8 cellular contexts compared by ENCODE assay signal in the genomic region with DNA sequence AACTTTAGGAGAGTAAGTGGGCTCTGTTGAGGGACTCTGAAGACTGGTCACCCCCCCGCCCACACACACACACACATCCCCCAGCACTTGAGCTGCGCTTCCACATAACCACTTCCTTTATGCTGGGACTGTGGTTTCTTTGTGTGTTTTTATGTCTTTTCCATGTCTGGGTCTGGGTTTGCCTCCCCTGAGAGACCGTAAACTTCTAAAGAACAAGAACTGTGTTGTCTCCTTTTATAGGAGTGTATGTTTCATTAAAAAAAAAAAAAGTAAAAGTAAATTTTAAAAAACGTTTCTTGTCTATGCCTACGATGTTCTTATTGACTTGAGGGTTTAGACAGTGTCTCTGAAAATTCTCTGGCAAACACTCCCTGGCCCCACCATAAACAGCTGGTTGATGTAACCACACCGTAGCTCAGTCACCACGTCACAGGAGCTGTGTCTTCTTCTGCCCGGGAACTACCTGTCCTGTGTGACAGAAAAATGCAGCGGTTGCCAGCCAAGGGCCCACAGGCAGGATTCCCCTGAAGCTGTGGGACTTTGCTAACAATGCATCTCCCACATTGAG.
DNase-seq lines count a peak whose midpoint lies in the region; ATAC-seq and TF ChIP-seq lines count a peak whose summit lies in the region.

No MANE protein-coding gene starts in this region.

- DNase-seq in AG10803 (ENCODE audit: low read depth) (peak; percentile 48), trophoblast cell (no peak), HuH-7.5 (ENCODE audit: low spot score) (no peak)
- DNase-seq in activated T-helper 1 cell treated with anti-CD3 and anti-CD28 coated beads, Interleukin-12 subunit alpha, Interleukin-12 subunit beta, Interleukin-2, Interleukin-4 antibody, amounts not matched to agents 30 ng/mL and 10 ng/mL and 1 ng/mL, durations not matched to agents 14 hours and 24 hours and 36 hours (ENCODE audit: low spot score): no peak
- DNase-seq in natural killer cell treated with Interleukin-12 subunit alpha and Interleukin-12 subunit beta and Interleukin-15 and Interleukin-18, amount 100 ng/mL, for 72 hours (ENCODE audit: low spot score): no peak
- no peak for DNase-seq in activated effector memory CD4-positive, alpha-beta T cell treated with anti-CD3 and anti-CD28 coated beads, Interleukin-2, amount 50 U/mL, for 16 hours

- no peak overlapping the region for H3K27ac ChIP-seq in trophoblast cell (ENCODE audit: low read depth, low read length)

- H3K4me3 Mint-ChIP-seq in activated T-helper 1 cell treated with anti-CD3 and anti-CD28 coated beads, Interleukin-12 subunit alpha, Interleukin-12 subunit beta, Interleukin-2, Interleukin-4 antibody, amounts not matched to agents 30 ng/mL and 10 ng/mL and 1 ng/mL, durations not matched to agents 14 hours and 24 hours and 36 hours: peak overlapping the region; percentile 35
- H3K4me3 Mint-ChIP-seq in natural killer cell treated with Interleukin-12 subunit alpha and Interleukin-12 subunit beta and Interleukin-15 and Interleukin-18, amount 100 ng/mL, for 72 hours: no peak overlapping the region

- WGBS in trophoblast cell (ENCODE audit: extremely low coverage, insufficient coverage, insufficient read length): no CpG with 5 or more reads among the region's 9 CpGs

- no peaks in the 10 kb centered on the region for H3K9me3 Mint-ChIP-seq in activated T-helper 1 cell treated with anti-CD3 and anti-CD28 coated beads, Interleukin-12 subunit alpha, Interleukin-12 subunit beta, Interleukin-2, Interleukin-4 antibody, amounts not matched to agents 30 ng/mL and 10 ng/mL and 1 ng/mL, durations not matched to agents 14 hours and 24 hours and 36 hours
- H3K9me3 Mint-ChIP-seq in natural killer cell treated with Interleukin-12 subunit alpha and Interleukin-12 subunit beta and Interleukin-15 and Interleukin-18, amount 100 ng/mL, for 72 hours: no peaks in the 10 kb centered on the region

- ATAC-seq in GM19025 (IDR thresholded peaks at IDR 0.05; ENCODE audit: low read depth, unreplicated experiment) (peak; percentile 42), HG03469 (IDR thresholded peaks at IDR 0.05; ENCODE audit: unreplicated experiment) (peak; percentile 37)
- no peak for ATAC-seq in natural killer cell treated with Interleukin-12 subunit alpha and Interleukin-12 subunit beta and Interleukin-15 and Interleukin-18, amount 100 ng/mL, for 72 hours

- peaks cover 3% of the 10 kb centered on the region in 2 experiments for H3K36me3 ChIP-seq in trophoblast cell (ENCODE audit: control insufficient read depth in 1 of 2, insufficient read depth in 2 of 2, low read length in 2 of 2)

- peaks cover 12% of the 10 kb centered on the region for H3K27me3 Mint-ChIP-seq in activated T-helper 1 cell treated with anti-CD3 and anti-CD28 coated beads, Interleukin-12 subunit alpha, Interleukin-12 subunit beta, Interleukin-2, Interleukin-4 antibody, amounts not matched to agents 30 ng/mL and 10 ng/mL and 1 ng/mL, durations not matched to agents 14 hours and 24 hours and 36 hours (ENCODE audit: insufficient read depth)
- peaks cover 17 to 40% of the 10 kb centered on the region in 2 donors for H3K27me3 Mint-ChIP-seq in natural killer cell treated with Interleukin-12 subunit alpha and Interleukin-12 subunit beta and Interleukin-15 and Interleukin-18, amount 100 ng/mL, for 72 hours

- no peak for TF ChIP-seq CTCF in AG10803 (conservative IDR thresholded peaks at IDR 0.05; ENCODE audit: low read length)

- H3K36me3 Mint-ChIP-seq in activated T-helper 1 cell treated with anti-CD3 and anti-CD28 coated beads, Interleukin-12 subunit alpha, Interleukin-12 subunit beta, Interleukin-2, Interleukin-4 antibody, amounts not matched to agents 30 ng/mL and 10 ng/mL and 1 ng/mL, durations not matched to agents 14 hours and 24 hours and 36 hours (ENCODE audit: low read depth): no peaks in the 10 kb centered on the region
- no peaks in the 10 kb centered on the region for H3K36me3 Mint-ChIP-seq in natural killer cell treated with Interleukin-12 subunit alpha and Interleukin-12 subunit beta and Interleukin-15 and Interleukin-18, amount 100 ng/mL, for 72 hours

- no peak overlapping the region for H3K14ac ChIP-seq in trophoblast cell (ENCODE audit: low read length)

- no peak overlapping the region for H3K4ac ChIP-seq in trophoblast cell (ENCODE audit: low read depth, low read length)

- H3K23ac ChIP-seq in trophoblast cell (ENCODE audit: low read length): no peak overlapping the region

- intact Hi-C loops in activated T-helper 1 cell treated with anti-CD3 and anti-CD28 coated beads, Interleukin-12 subunit alpha, Interleukin-12 subunit beta, Interleukin-2, Interleukin-4 antibody, amounts not matched to agents 30 ng/mL and 10 ng/mL and 1 ng/mL, durations not matched to agents 14 hours and 24 hours and 36 hours (cut with micrococcal nuclease): loop anchor here (5.0 kb wide), 2 partner anchors 34 to 66 kb away; partner anchors contain the start of gene KLHL29

- H3K4me2 ChIP-seq in trophoblast cell (ENCODE audit: low read length): no peak overlapping the region

- no peak overlapping the region for H2AFZ ChIP-seq in trophoblast cell (ENCODE audit: insufficient read depth, low read length, poor library complexity)

- peak overlapping the region; percentile 11 for H3K27ac Mint-ChIP-seq in activated T-helper 1 cell treated with anti-CD3 and anti-CD28 coated beads, Interleukin-12 subunit alpha, Interleukin-12 subunit beta, Interleukin-2, Interleukin-4 antibody, amounts not matched to agents 30 ng/mL and 10 ng/mL and 1 ng/mL, durations not matched to agents 14 hours and 24 hours and 36 hours
- no peak overlapping the region for H3K27ac Mint-ChIP-seq in natural killer cell treated with Interleukin-12 subunit alpha and Interleukin-12 subunit beta and Interleukin-15 and Interleukin-18, amount 100 ng/mL, for 72 hours

- H2BK120ac ChIP-seq in trophoblast cell (ENCODE audit: insufficient read depth, low read length, poor library complexity): no peak overlapping the region

- peak overlapping the region; percentile 59 for H2BK12ac ChIP-seq in trophoblast cell (ENCODE audit: low read length)

- H3K4me1 Mint-ChIP-seq in activated T-helper 1 cell treated with anti-CD3 and anti-CD28 coated beads, Interleukin-12 subunit alpha, Interleukin-12 subunit beta, Interleukin-2, Interleukin-4 antibody, amounts not matched to agents 30 ng/mL and 10 ng/mL and 1 ng/mL, durations not matched to agents 14 hours and 24 hours and 36 hours (ENCODE audit: low read depth): peaks cover 33% of the 10 kb centered on the region
- peaks cover 5 to 8% of the 10 kb centered on the region in 2 donors for H3K4me1 Mint-ChIP-seq in natural killer cell treated with Interleukin-12 subunit alpha and Interleukin-12 subunit beta and Interleukin-15 and Interleukin-18, amount 100 ng/mL, for 72 hours (ENCODE audit: low read depth in 2 of 2)

- H4K12ac ChIP-seq in trophoblast cell (ENCODE audit: low read depth, low read length): no peak overlapping the region

- no peaks in the 10 kb centered on the region for H3K79me2 ChIP-seq in trophoblast cell (ENCODE audit: control insufficient read depth, insufficient read depth, low read length, poor library complexity)

- peak overlapping the region; percentile 21 for H2BK5ac ChIP-seq in trophoblast cell (ENCODE audit: low read depth, low read length, poor library complexity)

- H3K79me1 ChIP-seq in trophoblast cell (ENCODE audit: low read length): peaks cover 2% of the 10 kb centered on the region

- H4K91ac ChIP-seq in trophoblast cell (ENCODE audit: low read depth, low read length): peak overlapping the region; percentile 13

- H3K9me3 ChIP-seq in trophoblast cell (ENCODE audit: insufficient read depth, low read depth, low read length): no peaks in the 10 kb centered on the region

- H3K4me3 ChIP-seq in AG10803 (ENCODE audit: low read length) (no peak overlapping the region), trophoblast cell (ENCODE audit: low read depth, low read length) (no peak overlapping the region)

- peaks cover 6 to 7% of the 10 kb centered on the region in 2 experiments for H3K4me1 ChIP-seq in trophoblast cell (ENCODE audit: control insufficient read depth in 1 of 2, insufficient read depth in 2 of 2, low read length in 2 of 2)

- no peak overlapping the region for H3K18ac ChIP-seq in trophoblast cell (ENCODE audit: low read length)

- H3K27me3 ChIP-seq in trophoblast cell (ENCODE audit: insufficient read depth, low read length): no peaks in the 10 kb centered on the region

- H3K9ac ChIP-seq in trophoblast cell (ENCODE audit: low read length): no peak overlapping the region

- H4K8ac ChIP-seq in trophoblast cell (ENCODE audit: low read depth, low read length): peak overlapping the region; percentile 35

- H2AK5ac ChIP-seq in trophoblast cell (ENCODE audit: low read length): no peak overlapping the region

Comparison
In these comparisons a context has a peak if more than half of its experiments do, and no peak if none do; other contexts are left out.
1. ATAC-seq: peak in GM19025 (single experiment) and HG03469 (single experiment); none in natural killer cell treated with Interleukin-12 subunit alpha and Interleukin-12 subunit beta and Interleukin-15 and Interleukin-18, amount 100 ng/mL, for 72 hours (0 of 2).